ENCODE assay signal across 15 cellular contexts in genomic region chr20:14335122-14335521, GRCh38. TPM values are rescaled to one million over a fixed set of nuclear protein-coding genes. Genes with fewer than 3 reads are reported as not detected.
DNase-seq lines count a peak whose midpoint lies in the region; ATAC-seq, FAIRE-seq and TF ChIP-seq lines count a peak whose summit lies in the region.
"Had no signal": no experiment of that assay in that cellular context is flagged by ENCODE, and none has a peak within 500 bp of the region (broad histone marks: within the 10 kb centered on the region; RNA-seq: fewer than 3 reads in every experiment).

No MANE protein-coding gene starts in this region.

- no peaks in the 10 kb centered on the region for H3K27me3 Mint-ChIP-seq in effector memory CD8-positive, alpha-beta T cell
- H3K27me3 Mint-ChIP-seq: activated naive CD8-positive, alpha-beta T cell had no signal

- H3K36me3 ChIP-seq in iPS-18a (ENCODE audit: control insufficient read depth, low read depth, low read length) (no peaks in the 10 kb centered on the region), parathyroid adenoma (ENCODE audit: control insufficient read depth, insufficient read depth, low read length) (no peaks in the 10 kb centered on the region)

- TF ChIP-seq RAD21 in A549 (conservative IDR thresholded peaks at IDR 0.05 in 1 of 2, IDR thresholded peaks at IDR 0.05 in 1 of 2) = no peak

- ATAC-seq in A549 (no peak), GM19035 (IDR thresholded peaks at IDR 0.05; ENCODE audit: unreplicated experiment) (no peak)
- no peak for ATAC-seq in effector memory CD8-positive, alpha-beta T cell (replicated peaks)

- no peak overlapping the region for H3K27ac Mint-ChIP-seq in effector memory CD8-positive, alpha-beta T cell
- H3K27ac Mint-ChIP-seq: activated naive CD8-positive, alpha-beta T cell; HFFc6 had no signal

- peaks cover 15% of the 10 kb centered on the region for H3K27me3 ChIP-seq in iPS-18a (ENCODE audit: control insufficient read depth, insufficient read depth, low read length)
- no peaks in the 10 kb centered on the region for H3K27me3 ChIP-seq in parathyroid adenoma (ENCODE audit: control insufficient read depth, insufficient read depth, low read length)

- TF ChIP-seq EP300 in A549 (IDR thresholded peaks at IDR 0.05) = no peak

- no peak for FAIRE-seq in A549 (lab: Jason Lieb, UNC)
- FAIRE-seq: GM12891 had no signal

- peaks cover 16% of the 10 kb centered on the region for H3K79me2 ChIP-seq in parathyroid adenoma

- H3K4me2 ChIP-seq in A549 (peak overlapping the region; percentile 83), parathyroid adenoma (ENCODE audit: low read length) (peak overlapping the region; percentile 58)

- H3K9ac ChIP-seq in iPS-18a (ENCODE audit: low read length) (no peak overlapping the region), parathyroid adenoma (no peak overlapping the region)

- peaks cover 29% of the 10 kb centered on the region for H3K4me1 ChIP-seq in A549
- H3K4me1 ChIP-seq in iPS-18a (ENCODE audit: control insufficient read depth, low read depth, low read length) = peaks cover 37% of the 10 kb centered on the region
- no peaks in the 10 kb centered on the region for H3K4me1 ChIP-seq in parathyroid adenoma

- H3K9me3 ChIP-seq in A549 (no peaks in the 10 kb centered on the region), iPS-18a (ENCODE audit: control insufficient read depth, low read depth, low read length) (no peaks in the 10 kb centered on the region), parathyroid adenoma (ENCODE audit: control insufficient read depth, low read length) (no peaks in the 10 kb centered on the region)

- H3K4me3 ChIP-seq in A549 (peak overlapping the region; percentile 67), iPS-18a (ENCODE audit: low read length) (peak overlapping the region; percentile 30), parathyroid adenoma (ENCODE audit: low read depth, low read length) (peak overlapping the region; percentile 93)

- H3K4me3 Mint-ChIP-seq in effector memory CD8-positive, alpha-beta T cell = no peak overlapping the region
- H3K4me3 Mint-ChIP-seq: activated naive CD8-positive, alpha-beta T cell; HFFc6 had no signal

- H3K4me1 Mint-ChIP-seq in effector memory CD8-positive, alpha-beta T cell (ENCODE audit: low read depth in 2 of 2) = no peaks in the 10 kb centered on the region

- CTCF ChIA-PET in A549 (lab: Yijun Ruan, JAX) = interaction anchor here (0.6 to 2.0 kb wide), 5 partner anchors 10 to 1741 kb away, joined by 3 to 9 read pairs (median 4); partner anchors contain the start of gene MACROD2

- TF ChIP-seq CTCF in A549 (IDR thresholded peaks at IDR 0.05) (no peak), parathyroid adenoma (IDR thresholded peaks at IDR 0.05) (no peak)

- H3K36me3 Mint-ChIP-seq in effector memory CD8-positive, alpha-beta T cell (ENCODE audit: insufficient read depth) = no peaks in the 10 kb centered on the region
- H3K36me3 Mint-ChIP-seq: activated naive CD8-positive, alpha-beta T cell had no signal

- DNase-seq in A549 (ENCODE audit: low read depth in 1 of 2, low spot score in 1 of 2) (no peak), astrocyte of the hippocampus (ENCODE audit: low read depth, low spot score) (peak; percentile 2), NCI-H510A treated with DMSO at 0.1 percent for 48 hours (lab: John Stamatoyannopoulos, UW) (no peak), ureter (ENCODE audit: low spot score) (no peak)
- DNase-seq in effector memory CD8-positive, alpha-beta T cell = no peak
- DNase-seq: effector CD4-positive, alpha-beta T cell; HFFc6; KG1; NCI-H1930 had no signal

- H3K27ac ChIP-seq in A549 (peak overlapping the region; percentile 36 to 46; a peak in 3 of 6 replicates), iPS-18a (ENCODE audit: low read length) (no peak overlapping the region), parathyroid adenoma (peak overlapping the region; percentile 92)

- TF ChIP-seq POLR2A in A549 (IDR thresholded peaks at IDR 0.05; ENCODE audit: low read length) = no peak

- H3K9me3 Mint-ChIP-seq in effector memory CD8-positive, alpha-beta T cell = peaks cover 0 to under 1% of the 10 kb centered on the region in 2 donors

- no peak overlapping the region for H2AFZ ChIP-seq in parathyroid adenoma

- POLR2A ChIA-PET in A549 (lab: Yijun Ruan, JAX) = no interaction called here

TF ChIP-seq in A549, 52 proteins besides CTCF, POLR2A, EP300 and RAD21:
- TF ChIP-seq RARB (CRISPR knock-in tag; IDR thresholded peaks at IDR 0.05) = no peak
- no peak for TF ChIP-seq SREBF2 (IDR thresholded peaks at IDR 0.05)
- no peak for TF ChIP-seq CHD4 (IDR thresholded peaks at IDR 0.05; ENCODE audit: borderline replicate concordance)
- TF ChIP-seq JUN (IDR thresholded peaks at IDR 0.05) = no peak
- TF ChIP-seq PHF8 (IDR thresholded peaks at IDR 0.05; ENCODE audit: borderline replicate concordance, low read depth) = no peak
- no peak for TF ChIP-seq GATA3 (IDR thresholded peaks at IDR 0.05; ENCODE audit: borderline replicate concordance)
- no peak for TF ChIP-seq RCOR1 (IDR thresholded peaks at IDR 0.05; ENCODE audit: low read depth, low read length)
- TF ChIP-seq JUNB (IDR thresholded peaks at IDR 0.05) = no peak
- TF ChIP-seq MAZ (IDR thresholded peaks at IDR 0.05; ENCODE audit: borderline replicate concordance, low read depth, low read length) = no peak
- no peak for TF ChIP-seq ZC3H11A (IDR thresholded peaks at IDR 0.05)
- no peak for TF ChIP-seq E2F6 (IDR thresholded peaks at IDR 0.05; ENCODE audit: borderline replicate concordance, low read depth)
TF ChIP-seq in A549: peak in this region for 0.

RNA-seq across cellular contexts. Expression of gene FLRT3, which starts 2.3 kb away (rescaled TPM):
- polyA plus RNA-seq in A549 (2011; rRNA removed) (28.7 and 35.1 TPM in 2 replicates), A549 (2017; fragmentation: RNase III; extraction: RNeasy Plus Mini Kit Qiagen cat#74134 plus additional on column Dnase treatment) (2.6 to 3.8 TPM (median 3.4 TPM) in 3 replicates)
- 1.6 and 1.7 TPM in 2 replicates for polyA plus RNA-seq in A549 (2012; cell fraction: cytosol; rRNA removed)
- 1.6 and 2.3 TPM in 2 replicates for polyA plus RNA-seq in A549 (2012; cell fraction: nucleus; rRNA removed)
- polyA minus RNA-seq in A549 (2011; rRNA and poly(A)+ RNA removed) = 25.7 and 26.2 TPM in 2 replicates
- 77.7 TPM for total RNA-seq in ureter
- total RNA-seq: A673, HFFc6 had no signal

Comparison
In these comparisons a context has a peak if more than half of its experiments do, and no peak if none do; other contexts are left out.
1. H3K4me3 ChIP-seq: peak in every context shown above with its lines; median percentile 93 in parathyroid adenoma; 67 in A549; 30 in iPS-18a.